Comparison of ENCODE assay signal across 12 cellular contexts in the genomic region with DNA sequence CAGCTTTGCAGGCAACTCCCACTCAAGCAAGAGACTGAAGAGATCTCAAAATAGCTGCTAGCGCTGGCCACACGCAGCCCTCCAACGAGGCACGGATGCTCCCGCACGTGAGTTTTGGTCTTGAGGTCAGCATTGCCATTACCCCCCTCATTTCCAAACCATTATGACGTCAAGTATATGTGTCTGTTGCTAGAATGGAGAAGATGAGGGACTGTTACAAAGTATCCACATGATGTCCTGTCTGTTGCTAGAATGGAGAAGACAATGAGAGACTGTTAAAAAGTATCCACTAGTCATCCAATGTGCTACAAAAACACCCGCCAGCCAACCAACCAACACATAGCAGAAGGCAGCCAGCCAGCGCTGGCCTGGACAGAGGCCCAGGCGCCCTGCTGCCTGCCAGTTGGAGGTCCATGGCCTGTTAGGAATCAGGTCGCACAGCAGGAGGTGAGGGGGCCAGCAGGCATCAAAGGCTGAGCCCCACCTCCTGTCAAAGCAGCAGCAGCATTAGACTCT. TPM values are rescaled to one million over a fixed set of nuclear protein-coding genes. Genes with fewer than 3 reads are reported as not detected.
A peak's percentile ranks its signal among the peaks of the same experiment; 100 is the strongest.
DNase-seq lines count a peak whose midpoint lies in the region; ATAC-seq, FAIRE-seq and TF ChIP-seq lines count a peak whose summit lies in the region.
"Had no signal": no experiment of that assay in that cellular context is flagged by ENCODE, and none has a peak within 500 bp of the region (broad histone marks: within the 10 kb centered on the region; RNA-seq: fewer than 3 reads in every experiment).

No MANE protein-coding gene starts in this region.

- H3K27me3 ChIP-seq in astrocyte (ENCODE audit: insufficient read depth, low read length) (no peaks in the 10 kb centered on the region), left ventricle myocardium inferior (ENCODE audit: low read depth) (no peaks in the 10 kb centered on the region)

- H3K79me2 ChIP-seq in astrocyte (ENCODE audit: insufficient read depth, low read length): peaks cover 7% of the 10 kb centered on the region

- H2AFZ ChIP-seq in astrocyte (ENCODE audit: low read depth, low read length): no peak overlapping the region

- H3K4me1 Mint-ChIP-seq in activated CD4-positive, alpha-beta T cell treated with anti-CD3 and anti-CD28 coated beads, Interleukin-2, amount 10 ng/mL, durations not matched to agents 24 days and 14 days: peaks cover 6% of the 10 kb centered on the region
- H3K4me1 Mint-ChIP-seq in astrocyte (ENCODE audit: low read depth, unreplicated experiment): no peaks in the 10 kb centered on the region

- TF ChIP-seq CTCF in astrocyte (IDR thresholded peaks at IDR 0.05; ENCODE audit: insufficient read depth, low read depth, low read length) (no peak), left ventricle myocardium inferior (IDR thresholded peaks at IDR 0.05; ENCODE audit: borderline replicate concordance) (no peak)

- H3K36me3 Mint-ChIP-seq in activated CD4-positive, alpha-beta T cell treated with anti-CD3 and anti-CD28 coated beads, Interleukin-2, amount 10 ng/mL, durations not matched to agents 24 days and 14 days (ENCODE audit: low read depth): peaks cover 35% of the 10 kb centered on the region
- H3K36me3 Mint-ChIP-seq in astrocyte (ENCODE audit: low read depth, unreplicated experiment): peaks cover 17% of the 10 kb centered on the region

- peak overlapping the region; percentile 63 for H3K27ac ChIP-seq in astrocyte (ENCODE audit: low read depth, low read length)
- H3K27ac ChIP-seq in left ventricle myocardium inferior (replicated peaks): no peak overlapping the region

- H3K4me3 Mint-ChIP-seq in activated CD4-positive, alpha-beta T cell treated with anti-CD3 and anti-CD28 coated beads, Interleukin-2, amount 10 ng/mL, durations not matched to agents 24 days and 14 days: no peak overlapping the region
- H3K4me3 Mint-ChIP-seq in astrocyte (ENCODE audit: unreplicated experiment): no peak overlapping the region

- H3K9me3 Mint-ChIP-seq in activated CD4-positive, alpha-beta T cell treated with anti-CD3 and anti-CD28 coated beads, Interleukin-2, amount 10 ng/mL, durations not matched to agents 24 days and 14 days: no peaks in the 10 kb centered on the region
- H3K9me3 Mint-ChIP-seq in astrocyte (ENCODE audit: unreplicated experiment): no peaks in the 10 kb centered on the region

- ATAC-seq in GM19351 (IDR thresholded peaks at IDR 0.05; ENCODE audit: unreplicated experiment): no peak
- ATAC-seq: activated CD4-positive, CD25-positive, alpha-beta regulatory T cell treated with anti-CD3 and anti-CD28 coated beads, Interleukin-2, amount 50 U/mL, for 24 hours had no signal

- no peak overlapping the region for H3K4me3 ChIP-seq in astrocyte (ENCODE audit: insufficient read depth, low read depth, low read length)
- no peak overlapping the region for H3K4me3 ChIP-seq in left ventricle myocardium inferior
- H3K4me3 ChIP-seq: skin epidermis had no signal

- intact Hi-C loops in activated CD4-positive, alpha-beta T cell treated with anti-CD3 and anti-CD28 coated beads, Interleukin-2, amount 10 ng/mL, durations not matched to agents 24 days and 14 days (cut with micrococcal nuclease): no loop called here
- intact Hi-C loops in left ventricle myocardium inferior (cut with micrococcal nuclease): no loop called here

- H3K27me3 Mint-ChIP-seq in activated CD4-positive, alpha-beta T cell treated with anti-CD3 and anti-CD28 coated beads, Interleukin-2, amount 10 ng/mL, durations not matched to agents 24 days and 14 days: no peaks in the 10 kb centered on the region
- H3K27me3 Mint-ChIP-seq in astrocyte (ENCODE audit: low read depth, unreplicated experiment): no peaks in the 10 kb centered on the region

- no peak for DNase-seq in activated CD4-positive, alpha-beta T cell treated with anti-CD3 and anti-CD28 coated beads, Interleukin-2, amount 10 ng/mL, durations not matched to agents 24 days and 14 days
- DNase-seq in activated CD4-positive, alpha-beta T cell treated with anti-CD3 and anti-CD28 coated beads, Interleukin-2, amount 50 U/mL, for 1 hour: no peak
- DNase-seq in astrocyte (ENCODE audit: low read depth): peak; percentile 76
- peak; percentile 50 for DNase-seq in left ventricle myocardium inferior
- peak; percentile 54 for DNase-seq in smooth muscle cell of the brain vasculature (ENCODE audit: low read depth, low spot score)
- DNase-seq in HK-2 (ENCODE audit: unreplicated experiment): no peak
- no peak for DNase-seq in activated CD4-positive, alpha-beta T cell treated with anti-CD3 and anti-CD28 coated beads, Interleukin-2, amount 50 U/mL, for 4 hours
- DNase-seq: NCI-H2081 treated with DMSO at 0.1 percent for 48 hours had no signal

- peak overlapping the region; percentile 59 for H3K9ac ChIP-seq in astrocyte (ENCODE audit: low read length)

- H3K4me2 ChIP-seq in astrocyte (ENCODE audit: low read length): peak overlapping the region; percentile 55

- H3K36me3 ChIP-seq in astrocyte (ENCODE audit: insufficient read depth, low read length) (no peaks in the 10 kb centered on the region), left ventricle myocardium inferior (peaks cover 30% of the 10 kb centered on the region)

- H4K20me1 ChIP-seq in astrocyte (ENCODE audit: insufficient read depth, low read length): peaks cover 61% of the 10 kb centered on the region

- H3K9me3 ChIP-seq in astrocyte (ENCODE audit: insufficient read depth, low read depth, low read length) (no peaks in the 10 kb centered on the region), left ventricle myocardium inferior (replicated peaks) (no peaks in the 10 kb centered on the region)

- no peak for FAIRE-seq in astrocyte (lab: Jason Lieb, UNC)
- FAIRE-seq: endothelial cell of umbilical vein had no signal

- peaks cover 17% of the 10 kb centered on the region for H3K4me1 ChIP-seq in astrocyte (ENCODE audit: insufficient read depth, low read length)
- peaks cover 10% of the 10 kb centered on the region for H3K4me1 ChIP-seq in left ventricle myocardium inferior

- peak overlapping the region; percentile 35 for H3K27ac Mint-ChIP-seq in activated CD4-positive, alpha-beta T cell treated with anti-CD3 and anti-CD28 coated beads, Interleukin-2, amount 10 ng/mL, durations not matched to agents 24 days and 14 days
- H3K27ac Mint-ChIP-seq in astrocyte (ENCODE audit: unreplicated experiment): no peak overlapping the region

RNA-seq across cellular contexts. Expression of a gene that starts 24.8 kb away (rescaled TPM):
- total RNA-seq in activated CD4-positive, alpha-beta T cell treated with anti-CD3 and anti-CD28 coated beads, Interleukin-2, amount 10 ng/mL, durations not matched to agents 24 days and 14 days: 76.1 and 91.0 TPM in 2 replicates
- total RNA-seq in astrocyte (29.6 and 29.8 TPM in 2 replicates), left ventricle myocardium inferior (11.7 TPM)

Comparison
In these comparisons a context has a peak if more than half of its experiments do, and no peak if none do; other contexts are left out.
1. DNase-seq: peak in astrocyte (single experiment), left ventricle myocardium inferior (single experiment) and smooth muscle cell of the brain vasculature (single experiment); none in activated CD4-positive, alpha-beta T cell treated with anti-CD3 and anti-CD28 coated beads, Interleukin-2, amount 10 ng/mL, durations not matched to agents 24 days and 14 days (single experiment), activated CD4-positive, alpha-beta T cell treated with anti-CD3 and anti-CD28 coated beads, Interleukin-2, amount 50 U/mL, for 1 hour (single experiment), HK-2 (single experiment) and activated CD4-positive, alpha-beta T cell treated with anti-CD3 and anti-CD28 coated beads, Interleukin-2, amount 50 U/mL, for 4 hours (0 of 2).